Comparison of ENCODE assay signal across 8 cellular contexts in the genomic region with DNA sequence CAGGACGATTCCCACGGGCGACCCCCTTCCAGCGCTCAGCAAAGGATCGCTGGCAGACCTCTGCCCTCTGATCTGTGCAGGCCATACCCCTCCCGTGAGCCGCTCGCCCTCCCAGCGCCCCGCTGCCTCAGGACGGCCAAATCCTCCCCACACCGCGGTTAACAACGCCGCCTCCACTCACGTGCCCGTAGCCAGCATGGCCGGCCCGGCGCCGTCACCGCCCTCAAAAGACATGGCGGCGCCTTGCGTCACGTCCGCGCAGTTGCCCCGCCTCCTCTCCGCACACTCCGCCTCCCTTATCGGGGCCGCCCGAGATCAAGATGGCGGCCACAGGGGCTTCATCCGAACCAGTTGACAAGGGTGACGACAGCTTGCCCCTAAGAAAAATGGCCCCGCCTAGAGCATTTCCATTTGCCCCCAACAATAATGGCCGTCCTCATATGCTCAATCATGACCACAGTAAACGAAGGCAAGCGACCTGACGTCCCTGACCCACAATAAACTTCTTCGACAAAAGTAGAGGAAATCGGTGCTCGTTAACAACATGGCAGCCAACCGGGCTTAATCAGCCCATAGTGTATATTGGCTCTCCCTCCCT. TPM values are rescaled to one million over a fixed set of nuclear protein-coding genes. Genes with fewer than 3 reads are reported as not detected.
A peak's percentile ranks its signal among the peaks of the same experiment; 100 is the strongest.
DNase-seq lines count a peak whose midpoint lies in the region; ATAC-seq and TF ChIP-seq lines count a peak whose summit lies in the region.

No MANE protein-coding gene starts in this region.

- H3K36me3 ChIP-seq in BLaER1 treated with 17β-estradiol and CSF1 and Interleukin-3, amounts not matched to agents 10 nM and 100 nM: peaks cover 14 to 53% (median 25%) of the 10 kb centered on the region in 11 experiments; a peak in 21 of 22 replicates

- TF ChIP-seq POLR2A in lower leg skin (IDR thresholded peaks at IDR 0.05): no peak

- H3K4me3 ChIP-seq in BLaER1 treated with 17β-estradiol and CSF1 and Interleukin-3, amounts not matched to agents 10 nM and 100 nM: peak overlapping the region; percentile 80 to 99 (median 90)
- H3K4me3 ChIP-seq in lower leg skin (ENCODE audit: low read depth, poor library complexity, severe bottlenecking): peak overlapping the region; percentile 72

- no peak for TF ChIP-seq CTCF in lower leg skin (IDR thresholded peaks at IDR 0.05)

- intact Hi-C loops in lower leg skin (cut with DNase I; ENCODE audit: low total_unique reads): no loop called here

- H3K4me2 ChIP-seq in BLaER1 treated with 17β-estradiol and CSF1 and Interleukin-3, amounts not matched to agents 10 nM and 100 nM: peak overlapping the region; percentile 83 to 99 (median 97)

- H3K27me3 ChIP-seq in BLaER1 treated with 17β-estradiol and CSF1 and Interleukin-3, amounts not matched to agents 10 nM and 100 nM: no peaks in the 10 kb centered on the region

- DNase-seq in NCI-H69 (lab: John Stamatoyannopoulos, UW) (peak; percentile 99), dermis microvascular lymphatic vessel endothelial cell (ENCODE audit: low read depth in 2 of 2) (peak; percentile 98 to 99), lower leg skin (ENCODE audit: low spot score in 2 of 2) (peak; percentile 98 to 100)
- peak; percentile 97 for DNase-seq in activated CD4-positive, alpha-beta T cell treated with anti-CD3 and anti-CD28 coated beads, Interleukin-2, amount 50 U/mL, for 1 hour
- peak; percentile 94 to 95 for DNase-seq in stimulated activated CD4-positive, alpha-beta T cell treated with anti-CD3 and anti-CD28 coated beads, Interleukin-4, amount 100 ng/mL, for 48 hours (ENCODE audit: low read depth in 2 of 2)

- peaks cover 0 to 5% (median 0%) of the 10 kb centered on the region in 11 experiments; a peak in 1 of 22 replicates for H4K20me1 ChIP-seq in BLaER1 treated with 17β-estradiol and CSF1 and Interleukin-3, amounts not matched to agents 10 nM and 100 nM

- H3K9ac ChIP-seq in BLaER1 treated with 17β-estradiol and CSF1 and Interleukin-3, amounts not matched to agents 10 nM and 100 nM: peak overlapping the region; percentile 93 to 98 (median 97)

- peak; percentile 44 for ATAC-seq in GM19351 (IDR thresholded peaks at IDR 0.05; ENCODE audit: unreplicated experiment)
- ATAC-seq in HG03469 (IDR thresholded peaks at IDR 0.05; ENCODE audit: unreplicated experiment): peak; percentile 27

- H3K27ac ChIP-seq in BLaER1 treated with 17β-estradiol and CSF1 and Interleukin-3, amounts not matched to agents 10 nM and 100 nM: peak overlapping the region; percentile 92 to 99 (median 98)

- H3K4me1 ChIP-seq in BLaER1 treated with 17β-estradiol and CSF1 and Interleukin-3, amounts not matched to agents 10 nM and 100 nM: peaks cover 28 to 76% (median 47%) of the 10 kb centered on the region in 10 experiments

- WGBS in lower leg skin, 2 donors: 0 to 1% methylated on average over 40 to 42 of the region's 46 CpGs

- H3K9me3 ChIP-seq in BLaER1 treated with 17β-estradiol and CSF1 and Interleukin-3, amounts not matched to agents 10 nM and 100 nM (replicated peaks in 1 of 11): no peaks in the 10 kb centered on the region

RNA-seq across cellular contexts. Expression of gene AKT1S1, which starts 0.6 kb away (rescaled TPM):
- total RNA-seq in dermis microvascular lymphatic vessel endothelial cell (5.1 and 7.6 TPM in 2 replicates), lower leg skin (10 to 100 TPM; 15.3 to 28.9 (median 23.8) TPM)

RNA-seq across cellular contexts. Expression of gene TBC1D17, which starts 1.0 kb away (rescaled TPM):
- 7.6 and 9.4 TPM in 2 replicates for total RNA-seq in dermis microvascular lymphatic vessel endothelial cell
- total RNA-seq in lower leg skin: 10 to 100 TPM; 56.4 to 93.4 (median 59.8) TPM

RNA-seq across cellular contexts. Expression of gene PNKP, which starts 9.1 kb away (rescaled TPM):
- total RNA-seq in dermis microvascular lymphatic vessel endothelial cell (27.6 and 35.9 TPM in 2 replicates), lower leg skin (10 to 100 TPM; 29.3 to 49.7 (median 35.1) TPM)

RNA-seq across cellular contexts. Expression of gene IL4I1, which starts 20.2 kb away (rescaled TPM):
- total RNA-seq in dermis microvascular lymphatic vessel endothelial cell (1.6 and 1.9 TPM in 2 replicates), lower leg skin (under 1 TPM in 1 of 4 donors, not detected in 3; 0.42 TPM)

RNA-seq across cellular contexts. Expression of gene PTOV1, which starts 25.6 kb away (rescaled TPM):
- total RNA-seq in dermis microvascular lymphatic vessel endothelial cell (32.6 and 74.1 TPM in 2 replicates), lower leg skin (100 to 1,000 TPM in 2 of 4 donors, 10 to 100 TPM in 2; 62.4 to 122 (median 92.5) TPM)

Comparison
In these comparisons a context has a peak if more than half of its experiments do, and no peak if none do; other contexts are left out.
1. Peak in every context shown above with its lines: DNase-seq, ATAC-seq, H3K4me3 ChIP-seq and H3K27ac ChIP-seq.